In the genomic region with DNA sequence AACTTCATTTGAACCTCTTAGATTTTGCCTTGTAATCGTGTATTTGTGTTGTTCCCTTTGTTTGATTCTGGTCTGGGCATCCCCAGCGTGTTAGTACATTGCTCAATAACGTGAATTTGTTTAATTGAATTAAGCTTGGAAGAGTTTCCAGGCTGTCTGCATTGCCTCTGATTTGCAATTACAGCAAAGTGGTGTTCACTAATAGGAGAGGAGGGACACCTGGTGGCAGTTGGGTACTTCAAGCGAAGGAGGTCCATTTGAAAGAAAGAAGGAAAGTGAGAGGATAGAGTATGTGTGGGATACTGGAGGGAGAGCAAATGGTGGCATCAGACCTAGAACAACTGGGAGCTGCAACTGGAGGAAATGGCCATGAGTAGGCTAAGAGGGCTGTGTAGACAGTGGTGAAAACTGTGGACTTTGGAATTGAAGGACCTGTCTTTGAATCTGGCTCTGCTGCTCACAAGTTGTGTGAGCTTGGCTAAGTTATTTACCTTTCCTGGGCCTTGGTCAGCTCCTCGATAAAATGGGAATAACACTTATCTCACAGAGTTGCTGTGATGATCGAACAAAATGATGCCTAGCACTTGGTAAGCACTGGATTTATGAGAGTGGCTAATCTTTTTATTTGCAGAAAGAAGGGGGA, we compare ENCODE assay signal across 1 cellular context.
TF ChIP-seq lines count a peak whose summit lies in the region.

No MANE protein-coding gene starts in this region.

TF ChIP-seq in WTC11, 78 proteins besides CTCF, POLR2A, EP300 and RAD21 (continued from another document):
- TF ChIP-seq ZNF532 (CRISPR knock-in tag; IDR thresholded peaks at IDR 0.05; ENCODE audit: borderline replicate concordance) (no peak), FOXP1 (CRISPR knock-in tag; IDR thresholded peaks at IDR 0.05; ENCODE audit: borderline replicate concordance) (no peak), ZNF423 (CRISPR knock-in tag; IDR thresholded peaks at IDR 0.05) (no peak)
TF ChIP-seq in WTC11: peak in this region for 0.
